ENCODE assay signal across 12 cellular contexts in the genomic region with DNA sequence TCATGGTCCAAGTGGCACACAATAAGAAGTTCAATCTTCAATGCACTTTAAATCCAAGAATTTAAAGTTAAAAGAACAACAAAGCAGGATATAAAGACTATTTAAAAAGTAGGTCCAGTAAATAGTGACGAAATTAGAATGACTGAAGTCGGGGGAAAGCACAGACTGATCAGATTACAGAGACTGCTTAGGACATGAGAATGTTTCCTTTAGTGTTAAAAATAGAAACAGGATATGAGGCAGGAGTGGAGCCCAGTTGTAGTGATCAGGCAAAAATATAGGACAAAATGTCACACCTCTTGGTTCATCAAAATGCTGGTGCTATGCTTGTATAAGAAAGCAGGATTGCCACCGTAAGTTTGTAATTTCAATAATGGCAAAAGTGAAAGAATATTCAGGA. TPM values are rescaled to one million over a fixed set of nuclear protein-coding genes. Genes with fewer than 3 reads are reported as not detected.
DNase-seq lines count a peak whose midpoint lies in the region; TF ChIP-seq lines count a peak whose summit lies in the region.
"Had no signal": no experiment of that assay in that cellular context is flagged by ENCODE, and none has a peak within 500 bp of the region (broad histone marks: within the 10 kb centered on the region; RNA-seq: fewer than 3 reads in every experiment).

No MANE protein-coding gene starts in this region.

- H3K4me3 Mint-ChIP-seq in HFFc6, result peak overlapping the region; percentile 74

- intact Hi-C loops in vagina (cut with DNase I) (no loop called here), posterior cingulate gyrus (cut with DNase I) (no loop called here)

- peak overlapping the region; percentile 89 for H3K27ac Mint-ChIP-seq in HFFc6

- H3K36me3 ChIP-seq in adipocyte (ENCODE audit: control insufficient read depth, insufficient read depth, low read length, severe bottlenecking) (no peaks in the 10 kb centered on the region), vagina (no peaks in the 10 kb centered on the region)
- H3K36me3 ChIP-seq: tibial artery had no signal

- H3K4me1 Mint-ChIP-seq in HFFc6 (ENCODE audit: low read depth), result peaks cover 38% of the 10 kb centered on the region

- H3K4me3 ChIP-seq in adipocyte (ENCODE audit: low read length) (peak overlapping the region; percentile 50), vagina (no peak overlapping the region)
- H3K4me3 ChIP-seq: skin epidermis, tibial artery had no signal

- H3K27ac ChIP-seq in vagina, result no peak overlapping the region
- H3K27ac ChIP-seq: epithelial cell of prostate had no signal

- DNase-seq in HFFc6 (peak; percentile 75), adipocyte (ENCODE audit: low read depth) (peak; percentile 84), hepatic stellate cell (ENCODE audit: low spot score) (peak; percentile 40), stromal cell of bone marrow (ENCODE audit: low read depth) (peak; percentile 54), vagina (ENCODE audit: extremely low spot score in 2 of 2) (no peak), NCI-H1930 (lab: John Stamatoyannopoulos, UW) (no peak), NCI-H2227 (lab: John Stamatoyannopoulos, UW; ENCODE audit: unreplicated experiment) (no peak), posterior cingulate gyrus (no peak)
- DNase-seq: NCI-H748 treated with DMSO at 0.1 percent for 48 hours, tibial artery had no signal

- H3K27me3 Mint-ChIP-seq in HFFc6 (ENCODE audit: insufficient read depth), result peaks cover 2% of the 10 kb centered on the region; the same call in 1 of the 2 replicates

- H3K9me3 Mint-ChIP-seq in HFFc6, result peaks cover 12% of the 10 kb centered on the region

- H3K4me1 ChIP-seq in adipocyte (ENCODE audit: control insufficient read depth, insufficient read depth, low read length), result peaks cover 24% of the 10 kb centered on the region
- H3K4me1 ChIP-seq in vagina, result no peaks in the 10 kb centered on the region

- no peak for TF ChIP-seq CTCF in HFFc6 (IDR thresholded peaks at IDR 0.05)
- no peak for TF ChIP-seq CTCF in vagina (IDR thresholded peaks at IDR 0.05)

- H3K27me3 ChIP-seq in adipocyte (replicated peaks; ENCODE audit: control insufficient read depth, insufficient read depth, low read length), result no peaks in the 10 kb centered on the region
- no peaks in the 10 kb centered on the region for H3K27me3 ChIP-seq in vagina
- H3K27me3 ChIP-seq: tibial artery had no signal

- peaks cover 16% of the 10 kb centered on the region for H3K36me3 Mint-ChIP-seq in HFFc6 (ENCODE audit: low read depth)

- peak overlapping the region; percentile 83 for H3K9ac ChIP-seq in adipocyte (ENCODE audit: low read length)

- no peak for TF ChIP-seq POLR2A in vagina (IDR thresholded peaks at IDR 0.05)

- H3K9me3 ChIP-seq in adipocyte (ENCODE audit: control insufficient read depth, low read length) (peaks cover under 1% of the 10 kb centered on the region), vagina (no peaks in the 10 kb centered on the region)
- H3K9me3 ChIP-seq: tibial artery had no signal

RNA-seq across cellular contexts. Expression of gene CD163, which starts 52.2 kb away (rescaled TPM):
- total RNA-seq in HFFc6 (2021; fragmentation: NEBNext Ultra II Directional; extraction: Animal tissue kit (Norgen Biotek cat#: 25700)), result under 1 TPM in 1 of 6 experiments, not detected in 5; 0.07 TPM
- 96.3 TPM for total RNA-seq in vagina

Comparison
In these comparisons a context has a peak if more than half of its experiments do, and no peak if none do; other contexts are left out.
1. DNase-seq: peak in HFFc6 (single experiment), adipocyte (single experiment), hepatic stellate cell (single experiment) and stromal cell of bone marrow (single experiment); none in vagina (0 of 2), NCI-H1930 (0 of 2), NCI-H2227 (single experiment) and posterior cingulate gyrus (0 of 10).
2. RNA of gene CD163, which starts 52.2 kb away (total RNA-seq): 96.3 TPM in vagina (single experiment); 0.07 TPM in HFFc6; every median in the first group is over 10 times any median in the second.